ENCODE assay signal across 8 cellular contexts in the genomic region with DNA sequence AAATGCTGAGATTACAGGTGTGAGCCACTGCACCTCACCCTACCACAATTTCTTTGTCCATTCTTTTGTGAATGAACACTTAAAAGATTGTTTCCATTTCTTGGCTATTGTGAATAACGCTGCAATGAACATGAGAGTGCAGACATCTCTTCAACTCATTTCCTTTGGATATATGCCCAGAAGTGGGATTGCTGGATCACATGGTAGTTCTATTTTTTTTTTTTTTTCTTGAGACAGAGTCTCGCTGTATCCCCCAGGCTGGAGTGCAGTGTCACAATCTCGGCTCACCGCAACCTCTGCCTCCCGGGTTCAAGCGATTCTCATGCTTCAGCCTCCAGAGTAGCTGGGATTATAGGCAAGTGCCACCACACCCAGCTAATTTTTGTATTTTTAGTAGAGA.
DNase-seq lines count a peak whose midpoint lies in the region; ATAC-seq and TF ChIP-seq lines count a peak whose summit lies in the region.
"Not testable (repeated sequence)": the region's sequence is repeated elsewhere in the genome, so short reads cannot be mapped to it uniquely, and the experiment has no call there.

No MANE protein-coding gene starts in this region.

- intact Hi-C loops in PC-3 (cut with micrococcal nuclease); heart right ventricle (cut with DNase I); thyroid gland (cut with DNase I): not testable (repeated sequence)

- H4K20me1 ChIP-seq in PC-3 (ENCODE audit: low read length); fibroblast of lung (ENCODE audit: control insufficient read depth, extremely low read depth, insufficient read depth, low read length): not testable (repeated sequence)

- POLR2A ChIA-PET in PC-3 (lab: Charles Lee; ENCODE audit: unreplicated experiment): not testable (repeated sequence)

- H2BK120ac ChIP-seq in mesenchymal stem cell (ENCODE audit: low read depth, low read length): not testable (repeated sequence)

- H3K23ac ChIP-seq in mesenchymal stem cell (ENCODE audit: low read length in 2 of 2): not testable (repeated sequence)

- H3K14ac ChIP-seq in mesenchymal stem cell (ENCODE audit: low read length in 2 of 2): not testable (repeated sequence)

- H3K27me3 Mint-ChIP-seq in HFFc6 (ENCODE audit: insufficient read depth): not testable (repeated sequence)

- not testable (repeated sequence) for H3K9ac ChIP-seq in PC-3 (ENCODE audit: low read length); fibroblast of lung (ENCODE audit: insufficient read depth, low read length)
- peak overlapping the region; percentile 37 for H3K9ac ChIP-seq in mesenchymal stem cell (ENCODE audit: low read length)

- H3K36me3 ChIP-seq in PC-3 (ENCODE audit: low read depth, low read length); fibroblast of lung (ENCODE audit: control insufficient read depth, insufficient read depth, low read length); heart right ventricle; mesenchymal stem cell (ENCODE audit: control insufficient read depth in 1 of 2, insufficient read depth in 2 of 2, low read depth in 1 of 2, low read length in 2 of 2); thyroid gland: not testable (repeated sequence)

- H3K79me1 ChIP-seq in mesenchymal stem cell (replicated peaks; ENCODE audit: low read length, poor library complexity, severe bottlenecking): peaks cover 16% of the 10 kb centered on the region

- not testable (repeated sequence) for H3K4me2 ChIP-seq in PC-3 (ENCODE audit: low read length); mesenchymal stem cell (ENCODE audit: low read length, poor library complexity, severe bottlenecking)
- peak overlapping the region; percentile 0 for H3K4me2 ChIP-seq in fibroblast of lung (ENCODE audit: extremely low read depth, insufficient read depth, low read length)

- not testable (repeated sequence) for H3K79me2 ChIP-seq in PC-3 (ENCODE audit: low read length); fibroblast of lung (ENCODE audit: control insufficient read depth, insufficient read depth, low read length)

- not testable (repeated sequence) for BruUV-seq in PC-3 (replicated peaks; lab: Mats Ljungman, UMichigan)

- H3F3A ChIP-seq in PC-3 (ENCODE audit: low read length, unreplicated experiment): not testable (repeated sequence)

- not testable (repeated sequence) for H2BK12ac ChIP-seq in mesenchymal stem cell (ENCODE audit: low read length in 2 of 2)

- CTCF ChIA-PET in PC-3 (lab: Charles Lee): not testable (repeated sequence)

- 9 to 10% methylated on average over 6 of the region's 6 CpGs for WGBS in heart right ventricle, 2 donors
- WGBS in mesenchymal stem cell: 92% methylated on average over 5 of the region's 6 CpGs
- 7 to 12% methylated on average over 6 of the region's 6 CpGs for WGBS in thyroid gland, 2 donors

- ATAC-seq in PC-3 (peak; percentile 24; the same call in 1 of the 2 replicates), heart right ventricle (peak in 7 of 8 donors; percentile 23 to 74 (median 56))

- not testable (repeated sequence) for H3K4ac ChIP-seq in mesenchymal stem cell (ENCODE audit: low read depth in 1 of 2, low read length in 2 of 2)

- H3K18ac ChIP-seq in mesenchymal stem cell (ENCODE audit: low read depth in 1 of 2, low read length in 2 of 2): not testable (repeated sequence)

- H3K9me3 ChIP-seq in PC-3 (ENCODE audit: low read length); fibroblast of lung (ENCODE audit: control insufficient read depth, insufficient read depth, low read depth, low read length); heart right ventricle; mesenchymal stem cell (ENCODE audit: control insufficient read depth, low read length); thyroid gland: not testable (repeated sequence)

- not testable (repeated sequence) for H3K4me3 ChIP-seq in PC-3 (ENCODE audit: low read length); fibroblast of lung (replicated peaks in 1 of 4; ENCODE audit: control extremely low read depth in 1 of 4, insufficient read depth in 1 of 4, low read depth in 3 of 4, low read length in 4 of 4); heart right ventricle; thyroid gland (replicated peaks in 1 of 3)
- peak overlapping the region in 1 of 2 experiments; percentile 27 for H3K4me3 ChIP-seq in mesenchymal stem cell (ENCODE audit: insufficient read depth in 1 of 2, low read depth in 1 of 2, low read length in 2 of 2)

- H2BK15ac ChIP-seq in mesenchymal stem cell (ENCODE audit: low read depth, poor library complexity, severe bottlenecking): not testable (repeated sequence)

- not testable (repeated sequence) for H4K8ac ChIP-seq in mesenchymal stem cell (ENCODE audit: low read length)

- H3K4me1 ChIP-seq in PC-3 (ENCODE audit: insufficient read depth, low read length); fibroblast of lung (ENCODE audit: control insufficient read depth, extremely low read depth, insufficient read depth, low read length); mesenchymal stem cell (ENCODE audit: control insufficient read depth, insufficient read depth, low read depth, low read length): not testable (repeated sequence)
- H3K4me1 ChIP-seq in heart right ventricle: peaks cover 0 to 24% (median 13%) of the 10 kb centered on the region in 9 donors
- H3K4me1 ChIP-seq in thyroid gland: peaks cover 28 to 52% of the 10 kb centered on the region in 2 donors

- not testable (repeated sequence) for H3K4me3 Mint-ChIP-seq in HFFc6

- TF ChIP-seq CTCF in HFFc6 (IDR thresholded peaks at IDR 0.05); PC-3 (conservative IDR thresholded peaks at IDR 0.05; ENCODE audit: low read depth, low read length); fibroblast of lung (conservative IDR thresholded peaks at IDR 0.05 in 1 of 2, IDR thresholded peaks at IDR 0.05 in 1 of 2; ENCODE audit: low read depth in 1 of 2, low read length in 2 of 2); heart right ventricle (IDR thresholded peaks at IDR 0.05); thyroid gland (IDR thresholded peaks at IDR 0.05): not testable (repeated sequence)

- not testable (repeated sequence) for H3K27ac Mint-ChIP-seq in HFFc6

- H2AFZ ChIP-seq in PC-3 (ENCODE audit: low read length); fibroblast of lung (ENCODE audit: low read length); mesenchymal stem cell (ENCODE audit: low read depth, low read length): not testable (repeated sequence)

- H3K9me2 ChIP-seq in PC-3 (replicated peaks; ENCODE audit: low read length): not testable (repeated sequence)

- not testable (repeated sequence) for H4K91ac ChIP-seq in mesenchymal stem cell (ENCODE audit: low read length)

- not testable (repeated sequence) for H3K9me3 Mint-ChIP-seq in HFFc6

- peak; percentile 53 for DNase-seq in DMS79 (lab: John Stamatoyannopoulos, UW)
- DNase-seq in HFFc6: peak; percentile 64
- peak; percentile 39 for DNase-seq in PC-3
- DNase-seq in astrocyte of the hippocampus (ENCODE audit: low read depth, low spot score): peak; percentile 83
- peak; percentile 88 for DNase-seq in fibroblast of lung (ENCODE audit: low read depth in 2 of 2)
- peak in 1 of 2 donors; percentile 4 for DNase-seq in heart right ventricle
- peak; percentile 26 for DNase-seq in mesenchymal stem cell
- DNase-seq in thyroid gland: peak; percentile 34 to 40

- not testable (repeated sequence) for TF ChIP-seq POLR2A in thyroid gland (IDR thresholded peaks at IDR 0.05)

- not testable (repeated sequence) for H2BK5ac ChIP-seq in mesenchymal stem cell (ENCODE audit: low read depth, low read length, poor library complexity, severe bottlenecking)

- H3K27me3 ChIP-seq in PC-3 (ENCODE audit: low read length); fibroblast of lung (ENCODE audit: control insufficient read depth, insufficient read depth, low read length); heart right ventricle; mesenchymal stem cell (ENCODE audit: control insufficient read depth in 1 of 2, insufficient read depth in 1 of 2, low read length in 2 of 2); thyroid gland: not testable (repeated sequence)

- not testable (repeated sequence) for H3K36me3 Mint-ChIP-seq in HFFc6 (ENCODE audit: low read depth)

- not testable (repeated sequence) for H3K4me1 Mint-ChIP-seq in HFFc6 (ENCODE audit: low read depth)

- not testable (repeated sequence) for H3K27ac ChIP-seq in PC-3 (ENCODE audit: low read length); fibroblast of lung (ENCODE audit: insufficient read depth, low read length); heart right ventricle; mesenchymal stem cell (ENCODE audit: low read length, poor library complexity, severe bottlenecking)
- H3K27ac ChIP-seq in thyroid gland: peak overlapping the region; percentile 55 to 60 (median 57)

- not testable (repeated sequence) for H2AK5ac ChIP-seq in mesenchymal stem cell (ENCODE audit: low read length, severe bottlenecking)
